In genomic region chr12:103560604-103561101, GRCh38 we compare ENCODE assay signal across 12 cellular contexts. TPM values are rescaled to one million over a fixed set of nuclear protein-coding genes. Genes with fewer than 3 reads are reported as not detected.
DNase-seq lines count a peak whose midpoint lies in the region; ATAC-seq, FAIRE-seq and TF ChIP-seq lines count a peak whose summit lies in the region.
"Had no signal": no experiment of that assay in that cellular context is flagged by ENCODE, and none has a peak within 500 bp of the region (broad histone marks: within the 10 kb centered on the region; RNA-seq: fewer than 3 reads in every experiment).

No MANE protein-coding gene starts in this region.

- H3K4me3 ChIP-seq in retinal pigment epithelial cell (ENCODE audit: low read length), result no peak overlapping the region

- TF ChIP-seq CTCF in retinal pigment epithelial cell (conservative IDR thresholded peaks at IDR 0.05; ENCODE audit: low read depth, low read length), result no peak

- ATAC-seq in HG03442 (IDR thresholded peaks at IDR 0.05; ENCODE audit: unreplicated experiment), result no peak

- DNase-seq in GM03348 (ENCODE audit: low spot score), result peak; percentile 90
- DNase-seq in RCC 7860 (ENCODE audit: low spot score), result peak; percentile 99
- peak; percentile 90 for DNase-seq in fibroblast of gingiva (ENCODE audit: low read depth)
- DNase-seq in retinal pigment epithelial cell (ENCODE audit: low read depth), result peak; percentile 76
- no peak for DNase-seq in GM19239 (ENCODE audit: insufficient read length, low spot score)
- no peak for DNase-seq in GM12892 (ENCODE audit: insufficient read length)
- DNase-seq in GM12891 (ENCODE audit: insufficient read length, low spot score), result no peak
- DNase-seq: cortex of kidney, immature natural killer cell, NCI-H1436 treated with DMSO at 0.1 percent for 48 hours, Right ventricle myocardium superior had no signal

- peak; percentile 98 for FAIRE-seq in RCC 7860 (lab: Jason Lieb, UNC)
- no peak for FAIRE-seq in GM19239 (lab: Jason Lieb, UNC)
- FAIRE-seq in GM12892 (lab: Jason Lieb, UNC), result no peak
- no peak for FAIRE-seq in GM12891 (lab: Jason Lieb, UNC)

- TF ChIP-seq POLR2A in GM12892 (IDR thresholded peaks at IDR 0.05; ENCODE audit: low read depth, low read length), result no peak
- TF ChIP-seq POLR2A in GM12891 (IDR thresholded peaks at IDR 0.05; ENCODE audit: low read depth, low read length), result no peak

TF ChIP-seq in GM12891, 5 proteins besides CTCF, POLR2A, EP300 and RAD21:
- no peak for TF ChIP-seq POU2F2 (IDR thresholded peaks at IDR 0.05; ENCODE audit: low read depth, low read length)
- no peak for TF ChIP-seq TAF1 (IDR thresholded peaks at IDR 0.05; ENCODE audit: low read depth, low read length)
- TF ChIP-seq SPI1 (IDR thresholded peaks at IDR 0.05; ENCODE audit: low read depth, low read length), result no peak
- TF ChIP-seq PAX5 (IDR thresholded peaks at IDR 0.05; ENCODE audit: insufficient read depth, low read length, severe bottlenecking), result no peak
- no peak for TF ChIP-seq POLR2AphosphoS5 (IDR thresholded peaks at IDR 0.05; ENCODE audit: low read depth, low read length)

RNA-seq across cellular contexts. Expression of gene STAB2, which starts 26.4 kb away (rescaled TPM):
- polyA plus RNA-seq in GM12892 (2012; ENCODE audit: missing spikeins), result not detected
- not detected for polyA plus RNA-seq in GM12891 (2012; ENCODE audit: low read depth, missing spikeins)
- polyA plus RNA-seq: immature natural killer cell had no signal

Comparison
In these comparisons a context has a peak if more than half of its experiments do, and no peak if none do; other contexts are left out.
1. DNase-seq: peak in GM03348 (single experiment), RCC 7860 (single experiment), fibroblast of gingiva (single experiment) and retinal pigment epithelial cell (single experiment); none in GM19239 (single experiment), GM12892 (single experiment) and GM12891 (single experiment).